ENCODE assay signal across 13 cellular contexts in genomic region chr10:124249812-124250432, GRCh38.
DNase-seq lines count a peak whose midpoint lies in the region; ATAC-seq and TF ChIP-seq lines count a peak whose summit lies in the region.
"Had no signal": no experiment of that assay in that cellular context is flagged by ENCODE, and none has a peak within 500 bp of the region (broad histone marks: within the 10 kb centered on the region; RNA-seq: fewer than 3 reads in every experiment).

No MANE protein-coding gene starts in this region.

- no peak for TF ChIP-seq EP300 in ovary (IDR thresholded peaks at IDR 0.05)

- intact Hi-C loops in ovary (cut with DNase I): no loop called here

- POLR2A ChIA-PET in HEK293T (lab: Yijun Ruan, JAX): no interaction called here

- H3K4me2 ChIP-seq in BLaER1 treated with 17β-estradiol and CSF1 and Interleukin-3, amounts not matched to agents 10 nM and 100 nM: peak overlapping the region; percentile 68 to 93 (median 85)

- no peak for ATAC-seq in left lobe of liver
- no peak for ATAC-seq in HG02678 (IDR thresholded peaks at IDR 0.05; ENCODE audit: unreplicated experiment)
- ATAC-seq in GM18907 (IDR thresholded peaks at IDR 0.05; ENCODE audit: unreplicated experiment): no peak
- ATAC-seq: esophagus mucosa; stimulated activated effector memory CD8-positive, alpha-beta T cell treated with anti-CD3 and anti-CD28 coated beads, Interleukin-12 subunit alpha, Interleukin-12 subunit beta, amount 100 ng/mL, for 72 hours had no signal

- DNase-seq in HEK293T (ENCODE audit: extremely low spot score): peak; percentile 40
- DNase-seq in WERI-Rb-1: no peak
- peak; percentile 28 for DNase-seq in left lobe of liver (ENCODE audit: low spot score)
- no peak for DNase-seq in ovary
- no peak for DNase-seq in KBM-7
- DNase-seq: amygdala, Calu3, NCI-H748 treated with DMSO at 0.1 percent for 48 hours had no signal

- H3K27me3 ChIP-seq in BLaER1 treated with 17β-estradiol and CSF1 and Interleukin-3, amounts not matched to agents 10 nM and 100 nM: no peaks in the 10 kb centered on the region
- H3K27me3 ChIP-seq in WERI-Rb-1 (ENCODE audit: insufficient read depth, low read depth, severe bottlenecking) (no peaks in the 10 kb centered on the region), ovary (no peaks in the 10 kb centered on the region)

- peaks cover 2 to 7% (median 5%) of the 10 kb centered on the region in 11 experiments for H3K9me3 ChIP-seq in BLaER1 treated with 17β-estradiol and CSF1 and Interleukin-3, amounts not matched to agents 10 nM and 100 nM (replicated peaks in 1 of 11)
- H3K9me3 ChIP-seq in WERI-Rb-1 (ENCODE audit: severe bottlenecking) (no peaks in the 10 kb centered on the region), ovary (no peaks in the 10 kb centered on the region)

- H3K27ac ChIP-seq in BLaER1 treated with 17β-estradiol and CSF1 and Interleukin-3, amounts not matched to agents 10 nM and 100 nM: peak overlapping the region in 3 of 11 experiments; percentile 4 to 25 (median 20); a peak in 3 of 22 replicates
- H3K27ac ChIP-seq in WERI-Rb-1: no peak overlapping the region
- H3K27ac ChIP-seq in ovary: no peak overlapping the region

- CTCF ChIA-PET in HEK293T (lab: Yijun Ruan, JAX): interaction anchor here (0.7 kb wide), 1 partner anchor 130 kb away, joined by 8 read pairs; no protein-coding TSS in a partner anchor

- in situ Hi-C loops in KBM-7 (cut with MboI; ENCODE audit: low pct_unique_long_range_greater_than_20kb, low sequenced_read_pairs): no loop called here

- H3K4me1 ChIP-seq in BLaER1 treated with 17β-estradiol and CSF1 and Interleukin-3, amounts not matched to agents 10 nM and 100 nM: peaks cover 62 to 78% (median 67%) of the 10 kb centered on the region in 10 experiments
- H3K4me1 ChIP-seq in ovary (ENCODE audit: insufficient read depth): no peaks in the 10 kb centered on the region

- no peak for TF ChIP-seq POLR2A in ovary (IDR thresholded peaks at IDR 0.05)

- TF ChIP-seq CTCF in WERI-Rb-1 (IDR thresholded peaks at IDR 0.05; ENCODE audit: low read depth, low read length) (peak; percentile 49), ovary (IDR thresholded peaks at IDR 0.05) (no peak)

- H3K4me3 ChIP-seq in BLaER1 treated with 17β-estradiol and CSF1 and Interleukin-3, amounts not matched to agents 10 nM and 100 nM: no peak overlapping the region
- no peak overlapping the region for H3K4me3 ChIP-seq in WERI-Rb-1 (ENCODE audit: low read depth, low read length)
- H3K4me3 ChIP-seq in ovary: no peak overlapping the region

- WGBS in ovary, 3 donors: 82 to 91% (median 85%) methylated on average over 8 of the region's 8 CpGs

- H3K36me3 ChIP-seq in BLaER1 treated with 17β-estradiol and CSF1 and Interleukin-3, amounts not matched to agents 10 nM and 100 nM: no peaks in the 10 kb centered on the region
- no peaks in the 10 kb centered on the region for H3K36me3 ChIP-seq in WERI-Rb-1
- no peaks in the 10 kb centered on the region for H3K36me3 ChIP-seq in ovary

- no peak overlapping the region for H3K9ac ChIP-seq in BLaER1 treated with 17β-estradiol and CSF1 and Interleukin-3, amounts not matched to agents 10 nM and 100 nM

- no peaks in the 10 kb centered on the region for H4K20me1 ChIP-seq in BLaER1 treated with 17β-estradiol and CSF1 and Interleukin-3, amounts not matched to agents 10 nM and 100 nM

TF ChIP-seq in HEK293T, 16 proteins besides CTCF, POLR2A, EP300 and RAD21:
- TF ChIP-seq, protein P1, sequence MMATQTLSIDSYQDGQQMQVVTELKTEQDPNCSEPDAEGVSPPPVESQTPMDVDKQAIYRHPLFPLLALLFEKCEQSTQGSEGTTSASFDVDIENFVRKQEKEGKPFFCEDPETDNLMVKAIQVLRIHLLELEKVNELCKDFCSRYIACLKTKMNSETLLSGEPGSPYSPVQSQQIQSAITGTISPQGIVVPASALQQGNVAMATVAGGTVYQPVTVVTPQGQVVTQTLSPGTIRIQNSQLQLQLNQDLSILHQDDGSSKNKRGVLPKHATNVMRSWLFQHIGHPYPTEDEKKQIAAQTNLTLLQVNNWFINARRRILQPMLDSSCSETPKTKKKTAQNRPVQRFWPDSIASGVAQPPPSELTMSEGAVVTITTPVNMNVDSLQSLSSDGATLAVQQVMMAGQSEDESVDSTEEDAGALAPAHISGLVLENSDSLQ (IDR thresholded peaks at IDR 0.05): no peak
- no peak for TF ChIP-seq FOXA1 (IDR thresholded peaks at IDR 0.05)
- no peak for TF ChIP-seq SP1 (IDR thresholded peaks at IDR 0.05)
- TF ChIP-seq ELF4 (IDR thresholded peaks at IDR 0.05): no peak
- TF ChIP-seq CTBP1 (IDR thresholded peaks at IDR 0.05; ENCODE audit: borderline replicate concordance): no peak
- no peak for TF ChIP-seq ARNT (IDR thresholded peaks at IDR 0.05)
- no peak for TF ChIP-seq FOXM1 (IDR thresholded peaks at IDR 0.05; ENCODE audit: borderline replicate concordance)
- no peak for TF ChIP-seq TARDBP (IDR thresholded peaks at IDR 0.05)
- TF ChIP-seq L3MBTL2 (conservative IDR thresholded peaks at IDR 0.05): no peak
- no peak for TF ChIP-seq LEF1 (IDR thresholded peaks at IDR 0.05; ENCODE audit: borderline replicate concordance)
- no peak for TF ChIP-seq NFRKB (IDR thresholded peaks at IDR 0.05)
- TF ChIP-seq HDGF (IDR thresholded peaks at IDR 0.05; ENCODE audit: borderline replicate concordance): no peak
- TF ChIP-seq FOXK2 (IDR thresholded peaks at IDR 0.05): no peak
- no peak for TF ChIP-seq BHLHE40 (IDR thresholded peaks at IDR 0.05; ENCODE audit: borderline replicate concordance)
- TF ChIP-seq ZNF384 (IDR thresholded peaks at IDR 0.05): no peak
- no peak for TF ChIP-seq SUZ12 (IDR thresholded peaks at IDR 0.05)

Comparison
In these comparisons a context has a peak if more than half of its experiments do, and no peak if none do; other contexts are left out.
1. DNase-seq: peak in HEK293T (single experiment) and left lobe of liver (single experiment); none in WERI-Rb-1 (single experiment), ovary (0 of 5) and KBM-7 (single experiment).